Comparison of ENCODE assay signal across 8 cellular contexts in the genomic region with DNA sequence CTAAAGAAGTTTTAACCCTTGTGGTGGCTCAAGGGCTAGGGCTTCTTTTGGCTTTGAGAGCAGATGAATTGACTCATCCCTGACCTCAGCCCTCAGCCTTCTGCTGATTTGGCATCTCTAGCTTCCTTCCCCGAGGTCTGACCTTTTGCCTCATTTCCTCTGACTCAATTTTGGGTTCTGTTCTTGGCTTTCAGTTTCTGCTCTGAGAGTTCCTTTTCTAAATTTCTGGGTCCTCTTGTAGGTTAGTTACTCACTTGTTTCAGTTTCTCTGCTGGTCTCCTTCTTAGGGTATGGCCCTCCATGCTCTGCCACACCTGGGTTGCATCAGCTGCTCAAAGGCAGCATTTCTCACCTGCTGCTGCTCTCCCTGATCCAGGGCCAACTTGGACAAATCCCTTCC. TPM values are rescaled to one million over a fixed set of nuclear protein-coding genes. Genes with fewer than 3 reads are reported as not detected.
DNase-seq lines count a peak whose midpoint lies in the region; ATAC-seq lines count a peak whose summit lies in the region.

No MANE protein-coding gene starts in this region.

- peaks cover 29% of the 10 kb centered on the region for H3K4me1 ChIP-seq in ACC112 (ENCODE audit: control insufficient read depth, insufficient read depth, low read length, unreplicated experiment)

- no peaks in the 10 kb centered on the region for H3K27me3 ChIP-seq in ACC112 (ENCODE audit: insufficient read depth, low read length)

- intact Hi-C loops in activated naive CD4-positive, alpha-beta T cell treated with anti-CD3 and anti-CD28 coated beads for 36 hours (cut with micrococcal nuclease), result loop anchor here (1.0 to 10.0 kb wide), 19 partner anchors 141 to 1873 kb away; a partner anchor contains a TSS

- peak overlapping the region; percentile 36 for H3K27ac Mint-ChIP-seq in activated naive CD4-positive, alpha-beta T cell treated with anti-CD3 and anti-CD28 coated beads for 36 hours

- peaks cover 31% of the 10 kb centered on the region for H3K27me3 Mint-ChIP-seq in activated naive CD4-positive, alpha-beta T cell treated with anti-CD3 and anti-CD28 coated beads for 36 hours (ENCODE audit: low read depth)

- CTCF ChIA-PET in activated naive CD4-positive, alpha-beta T cell treated with anti-CD3 and anti-CD28 coated beads for 36 hours (lab: Charles Lee), result interaction anchor here (1.7 kb wide), 1 partner anchor 634 kb away, joined by 7 read pairs; no protein-coding TSS in a partner anchor

- DNase-seq in NCI-H774 (lab: John Stamatoyannopoulos, UW) (peak; percentile 16), iris pigment epithelial cell (ENCODE audit: low read depth) (peak; percentile 90), HT-29 (ENCODE audit: low spot score) (no peak)
- DNase-seq in activated naive CD4-positive, alpha-beta T cell treated with anti-CD3 and anti-CD28 coated beads for 36 hours, result peak; percentile 78
- DNase-seq in stimulated activated CD8-positive, alpha-beta memory T cell treated with anti-CD3 and anti-CD28 coated beads, Interleukin-4, amount 100 ng/mL, for 48 hours, result peak; percentile 65

- no peak overlapping the region for H3K4me3 Mint-ChIP-seq in activated naive CD4-positive, alpha-beta T cell treated with anti-CD3 and anti-CD28 coated beads for 36 hours

- H3K36me3 Mint-ChIP-seq in activated naive CD4-positive, alpha-beta T cell treated with anti-CD3 and anti-CD28 coated beads for 36 hours (ENCODE audit: low read depth), result no peaks in the 10 kb centered on the region

- H2AFZ ChIP-seq in ACC112 (ENCODE audit: low read length, unreplicated experiment), result peak overlapping the region; percentile 65

- H3K4me1 Mint-ChIP-seq in activated naive CD4-positive, alpha-beta T cell treated with anti-CD3 and anti-CD28 coated beads for 36 hours (ENCODE audit: low read depth), result peaks cover 12% of the 10 kb centered on the region

- peak overlapping the region; percentile 91 for H3K27ac ChIP-seq in ACC112 (ENCODE audit: low read depth, low read length)

- no peaks in the 10 kb centered on the region for H3K36me3 ChIP-seq in ACC112 (ENCODE audit: insufficient read depth, low read length)

- H3K9me3 Mint-ChIP-seq in activated naive CD4-positive, alpha-beta T cell treated with anti-CD3 and anti-CD28 coated beads for 36 hours, result no peaks in the 10 kb centered on the region

- H3K4me3 ChIP-seq in ACC112 (ENCODE audit: low read depth, low read length), result peak overlapping the region; percentile 72

- H3K79me2 ChIP-seq in ACC112 (ENCODE audit: control insufficient read depth, insufficient read depth, low read length, unreplicated experiment), result no peaks in the 10 kb centered on the region

- ATAC-seq in GM18519 (IDR thresholded peaks at IDR 0.05; ENCODE audit: low FRiP score, unreplicated experiment), result peak; percentile 99
- ATAC-seq in HG02885 (IDR thresholded peaks at IDR 0.05; ENCODE audit: poor library complexity, unreplicated experiment), result peak; percentile 99

RNA-seq across cellular contexts. Expression of a gene that starts 19.4 kb away (rescaled TPM):
- total RNA-seq in activated naive CD4-positive, alpha-beta T cell treated with anti-CD3 and anti-CD28 coated beads for 36 hours, result 10 to 100 TPM; 23.4 to 26.2 TPM
- total RNA-seq in HT-29 (2014; rRNA removed; shearing (Covaris generic)), result 0.13 and 0.60 TPM in 2 replicates

Comparison
In these comparisons a context has a peak if more than half of its experiments do, and no peak if none do; other contexts are left out.
1. RNA of a gene that starts 19.4 kb away (total RNA-seq): 23.4 to 26.2 TPM in activated naive CD4-positive, alpha-beta T cell treated with anti-CD3 and anti-CD28 coated beads for 36 hours; 0.13 to 0.60 TPM in HT-29; every median in the first group is over 10 times any median in the second.